Comparison of ENCODE assay signal across 15 cellular contexts in genomic region chr9:107176701-107177100, GRCh38.
DNase-seq lines count a peak whose midpoint lies in the region; ATAC-seq, FAIRE-seq and TF ChIP-seq lines count a peak whose summit lies in the region.
"Had no signal": no experiment of that assay in that cellular context is flagged by ENCODE, and none has a peak within 500 bp of the region (broad histone marks: within the 10 kb centered on the region; RNA-seq: fewer than 3 reads in every experiment).

No MANE protein-coding gene starts in this region.

- H3K36me3 ChIP-seq in GM12878 (ENCODE audit: control insufficient read depth in 2 of 2, insufficient read depth in 2 of 2, low read length in 1 of 2) (no peaks in the 10 kb centered on the region), mesodermal cell (ENCODE audit: control insufficient read depth, insufficient read depth, low read length) (no peaks in the 10 kb centered on the region)

- peaks cover 18% of the 10 kb centered on the region for H3K4me1 ChIP-seq in GM12878 (ENCODE audit: control insufficient read depth, insufficient read depth, low read length)
- peaks cover 23% of the 10 kb centered on the region for H3K4me1 ChIP-seq in mesodermal cell (ENCODE audit: control insufficient read depth, insufficient read depth, low read length, poor library complexity, severe bottlenecking)

- FAIRE-seq in GM12878 (lab: Jason Lieb, UNC), result no peak

- H3K4me3 Mint-ChIP-seq in type B pancreatic cell (peak overlapping the region; percentile 7), CD14-positive monocyte (no peak overlapping the region)
- H3K4me3 Mint-ChIP-seq in activated CD8-positive, alpha-beta T cell treated with anti-CD3 and anti-CD28 coated beads, Interleukin-2, amount 10 ng/mL, durations not matched to agents 7 days and 5 days, result no peak overlapping the region
- H3K4me3 Mint-ChIP-seq: stimulated activated naive CD8-positive, alpha-beta T cell treated with anti-CD3 and anti-CD28 coated beads, Interleukin-15, Interleukin-2, amounts not matched to agents 100 ng/mL and 50 ng/mL, for 24 hours had no signal

- TF ChIP-seq POLR2A in GM12878 (IDR thresholded peaks at IDR 0.05; ENCODE audit: low read depth, low read length), result no peak

- RAD21 ChIA-PET in GM12878 (lab: Charles Lee; ENCODE audit: unreplicated experiment), result interaction anchor here (1.6 to 7.2 kb wide), 12 partner anchors 13 to 164 kb away, joined by 4 to 115 read pairs (median 12); no protein-coding TSS in a partner anchor

- H4K20me1 ChIP-seq in GM12878 (ENCODE audit: control insufficient read depth, insufficient read depth), result no peaks in the 10 kb centered on the region

- no TSS peak for BruUV-seq in GM12878 (replicated peaks; lab: Mats Ljungman, UMichigan)

- H2AFZ ChIP-seq in GM12878 (ENCODE audit: control insufficient read depth, low read depth, low read length), result no peak overlapping the region

- no peaks in the 10 kb centered on the region for H3K27me3 Mint-ChIP-seq in type B pancreatic cell
- peaks cover 1 to 3% (median 1%) of the 10 kb centered on the region in 3 donors for H3K27me3 Mint-ChIP-seq in CD14-positive monocyte (ENCODE audit: low read depth in 3 of 3)
- H3K27me3 Mint-ChIP-seq in activated CD8-positive, alpha-beta T cell treated with anti-CD3 and anti-CD28 coated beads, Interleukin-2, amount 10 ng/mL, durations not matched to agents 7 days and 5 days (ENCODE audit: low read depth), result peaks cover 3% of the 10 kb centered on the region

- no peak overlapping the region for H3K4me2 ChIP-seq in GM12878 (ENCODE audit: control insufficient read depth, insufficient read depth)

- H3K9me3 Mint-ChIP-seq in type B pancreatic cell, result no peaks in the 10 kb centered on the region
- H3K9me3 Mint-ChIP-seq in CD14-positive monocyte, result peaks cover 0 to 2% (median 0%) of the 10 kb centered on the region in 7 donors
- H3K9me3 Mint-ChIP-seq in activated CD8-positive, alpha-beta T cell treated with anti-CD3 and anti-CD28 coated beads, Interleukin-2, amount 10 ng/mL, durations not matched to agents 7 days and 5 days (ENCODE audit: insufficient read depth), result peaks cover 1% of the 10 kb centered on the region
- H3K9me3 Mint-ChIP-seq: natural killer cell treated with Interleukin-12 subunit alpha and Interleukin-12 subunit beta and Interleukin-15 and Interleukin-18, amount 100 ng/mL, for 72 hours had no signal

- H3K9me3 ChIP-seq in GM12878 (replicated peaks; ENCODE audit: control insufficient read depth, insufficient read depth, low read length), result no peaks in the 10 kb centered on the region
- H3K9me3 ChIP-seq in mesodermal cell (ENCODE audit: control insufficient read depth, low read length), result no peaks in the 10 kb centered on the region

- TF ChIP-seq EP300 in GM12878 (IDR thresholded peaks at IDR 0.05; ENCODE audit: borderline replicate concordance in 1 of 2, control insufficient read depth in 1 of 2, low read depth in 2 of 2, low read length in 2 of 2), result no peak

- ATAC-seq in GM12878, result no peak
- no peak for ATAC-seq in activated CD8-positive, alpha-beta T cell treated with anti-CD3 and anti-CD28 coated beads, Interleukin-2, amount 10 ng/mL, durations not matched to agents 7 days and 5 days
- ATAC-seq: natural killer cell treated with Interleukin-12 subunit alpha and Interleukin-12 subunit beta and Interleukin-15 and Interleukin-18, amount 100 ng/mL, for 72 hours had no signal

- H3K4me3 ChIP-seq in GM12878 (no peak overlapping the region), mesodermal cell (ENCODE audit: extremely low read depth, insufficient read depth, low read length, poor library complexity, severe bottlenecking) (no peak overlapping the region)

- POLR2A ChIA-PET in GM12878 (lab: Charles Lee), result interaction anchor here (0.6 to 5.9 kb wide), 8 partner anchors 13 to 1710 kb away, joined by 3 to 47 read pairs (median 9); no protein-coding TSS in a partner anchor
- POLR2A ChIA-PET in activated CD8-positive, alpha-beta T cell treated with anti-CD3 and anti-CD28 coated beads, Interleukin-2, amount 10 ng/mL, durations not matched to agents 7 days and 5 days (lab: Charles Lee), result no interaction called here

- in situ Hi-C loops in GM12878 (cut with MboI), result loop anchor here (10.0 kb wide), 1 partner anchor 1332 kb away; no protein-coding TSS in a partner anchor

- H3K27ac Mint-ChIP-seq in type B pancreatic cell (peak overlapping the region; percentile 61), CD14-positive monocyte (no peak overlapping the region)
- no peak overlapping the region for H3K27ac Mint-ChIP-seq in activated CD8-positive, alpha-beta T cell treated with anti-CD3 and anti-CD28 coated beads, Interleukin-2, amount 10 ng/mL, durations not matched to agents 7 days and 5 days
- H3K27ac Mint-ChIP-seq: stimulated activated naive CD8-positive, alpha-beta T cell treated with anti-CD3 and anti-CD28 coated beads, Interleukin-15, Interleukin-2, amounts not matched to agents 100 ng/mL and 50 ng/mL, for 24 hours had no signal

- DNase-seq in NCI-H1417 (lab: John Stamatoyannopoulos, UW) (peak; percentile 31 to 69 (median 56)), NCI-H1417 treated with DMSO at 0.1 percent for 48 hours (lab: John Stamatoyannopoulos, UW) (no peak), GM12878 (ENCODE audit: low read depth, low spot score) (no peak), type B pancreatic cell (ENCODE audit: extremely low spot score, unreplicated experiment) (no peak), CD14-positive monocyte (ENCODE audit: low spot score) (no peak), iPS-NIHi7 (ENCODE audit: extremely low spot score) (no peak)
- DNase-seq in activated CD8-positive, alpha-beta T cell treated with anti-CD3 and anti-CD28 coated beads, Interleukin-2, amount 10 ng/mL, durations not matched to agents 7 days and 5 days, result no peak
- DNase-seq: 8988T, activated T-cell treated with anti-CD3 and anti-CD28 coated beads for 4 hours, amniotic stem cell, immature natural killer cell, NCI-H345 had no signal

- no peaks in the 10 kb centered on the region for H3K27me3 ChIP-seq in GM12878 (replicated peaks in 1 of 2; ENCODE audit: control insufficient read depth in 2 of 2, insufficient read depth in 2 of 2, low read length in 1 of 2)

- WGBS in GM12878 (ENCODE audit: insufficient coverage, insufficient replicate concordance, low lambda C conversion rate, missing lambda C conversion rate), result 33% methylated on average over 5 of the region's 5 CpGs
- 76 to 78% methylated on average over 2 to 5 of the region's 5 CpGs for WGBS in mesodermal cell (ENCODE audit: insufficient coverage in 2 of 2), 2 experiments

- CTCF ChIA-PET in GM12878 (lab: Yijun Ruan, JAX), result interaction anchor here (0.6 to 6.3 kb wide), 9 partner anchors 14 to 165 kb away, joined by 3 to 39 read pairs (median 6); no protein-coding TSS in a partner anchor
- CTCF ChIA-PET in activated CD8-positive, alpha-beta T cell treated with anti-CD3 and anti-CD28 coated beads, Interleukin-2, amount 10 ng/mL, durations not matched to agents 7 days and 5 days (lab: Charles Lee), result interaction anchor here (1.2 kb wide), 1 partner anchor 165 kb away, joined by 3 read pairs; no protein-coding TSS in a partner anchor

- peaks cover 35% of the 10 kb centered on the region for H3K4me1 Mint-ChIP-seq in type B pancreatic cell (ENCODE audit: unreplicated experiment)
- H3K4me1 Mint-ChIP-seq in CD14-positive monocyte, result no peaks in the 10 kb centered on the region
- no peaks in the 10 kb centered on the region for H3K4me1 Mint-ChIP-seq in activated CD8-positive, alpha-beta T cell treated with anti-CD3 and anti-CD28 coated beads, Interleukin-2, amount 10 ng/mL, durations not matched to agents 7 days and 5 days (ENCODE audit: low read depth)

- no peak for TF ChIP-seq RAD21 in GM12878 (IDR thresholded peaks at IDR 0.05; ENCODE audit: insufficient read depth, low read depth, low read length)

- H3K27ac ChIP-seq in GM12878 (ENCODE audit: control insufficient read depth, insufficient read depth) (no peak overlapping the region), mesodermal cell (ENCODE audit: low read depth, low read length, severe bottlenecking) (peak overlapping the region; percentile 89)

- H3K9ac ChIP-seq in GM12878 (ENCODE audit: control insufficient read depth, insufficient read depth, low read length), result no peak overlapping the region

- intact Hi-C loops in GM12878 (cut with micrococcal nuclease; ENCODE audit: unreplicated experiment), result loop anchor here (5.0 to 10.0 kb wide), 2 partner anchors 86 to 892 kb away; no protein-coding TSS in a partner anchor
- intact Hi-C loops in CD14-positive monocyte (cut with micrococcal nuclease), result loop anchor here (10.0 kb wide), 1 partner anchor 1332 kb away; no protein-coding TSS in a partner anchor

- SMC1A ChIA-PET in GM12878 (lab: Charles Lee; ENCODE audit: uncharacterized antibody, unreplicated experiment), result interaction anchor here (1.1 to 10.0 kb wide), 12 partner anchors 13 to 311 kb away, joined by 3 to 119 read pairs (median 13); no protein-coding TSS in a partner anchor

- H3K36me3 Mint-ChIP-seq in type B pancreatic cell, result no peaks in the 10 kb centered on the region
- no peaks in the 10 kb centered on the region for H3K36me3 Mint-ChIP-seq in CD14-positive monocyte
- no peaks in the 10 kb centered on the region for H3K36me3 Mint-ChIP-seq in activated CD8-positive, alpha-beta T cell treated with anti-CD3 and anti-CD28 coated beads, Interleukin-2, amount 10 ng/mL, durations not matched to agents 7 days and 5 days (ENCODE audit: low read depth)
- H3K36me3 Mint-ChIP-seq: immature natural killer cell; natural killer cell treated with Interleukin-12 subunit alpha and Interleukin-12 subunit beta and Interleukin-15 and Interleukin-18, amount 100 ng/mL, for 72 hours had no signal

- TF ChIP-seq CTCF in GM12878 (IDR thresholded peaks at IDR 0.05 in 2 of 3, conservative IDR thresholded peaks at IDR 0.05 in 1 of 3; ENCODE audit: control insufficient read depth in 2 of 3, extremely low read depth in 1 of 3, insufficient read depth in 1 of 3, low read depth in 3 of 3, low read length in 3 of 3) (no peak), type B pancreatic cell (conservative IDR thresholded peaks at IDR 0.05) (no peak), CD14-positive monocyte (IDR thresholded peaks at IDR 0.05) (no peak)

- H3K79me2 ChIP-seq in GM12878 (ENCODE audit: control insufficient read depth, insufficient read depth, low read length), result no peaks in the 10 kb centered on the region

TF ChIP-seq in GM12878, 131 proteins besides CTCF, POLR2A, EP300 and RAD21 (continues in another document):
- no peak for TF ChIP-seq ZBTB33 (IDR thresholded peaks at IDR 0.05)

Comparison
In these comparisons a context has a peak if more than half of its experiments do, and no peak if none do; other contexts are left out.
1. DNase-seq: peak in NCI-H1417 (3 of 3); none in NCI-H1417 treated with DMSO at 0.1 percent for 48 hours (single experiment), GM12878 (single experiment), type B pancreatic cell (single experiment), CD14-positive monocyte (single experiment), iPS-NIHi7 (single experiment) and activated CD8-positive, alpha-beta T cell treated with anti-CD3 and anti-CD28 coated beads, Interleukin-2, amount 10 ng/mL, durations not matched to agents 7 days and 5 days (single experiment).